In genomic region chr15:39471791-39472190, GRCh38 we compare ENCODE assay signal across 1 cellular context.
TF ChIP-seq lines count a peak whose summit lies in the region.

No MANE protein-coding gene starts in this region.

TF ChIP-seq in SK-N-SH, 30 proteins besides CTCF, POLR2A, EP300 and RAD21 (continued from another document):
- no peak for TF ChIP-seq REST (IDR thresholded peaks at IDR 0.05; ENCODE audit: low read depth, low read length)
- TF ChIP-seq IRF3 (IDR thresholded peaks at IDR 0.05; ENCODE audit: low read depth, low read length): no peak
- no peak for TF ChIP-seq EZH2phosphoT487 (IDR thresholded peaks at IDR 0.05; ENCODE audit: borderline replicate concordance, low read depth)
- TF ChIP-seq RFX5 (IDR thresholded peaks at IDR 0.05; ENCODE audit: low read length): no peak
- no peak for TF ChIP-seq PBX3 (IDR thresholded peaks at IDR 0.05)
- no peak for TF ChIP-seq ELF1 (IDR thresholded peaks at IDR 0.05)
